In the genomic region with DNA sequence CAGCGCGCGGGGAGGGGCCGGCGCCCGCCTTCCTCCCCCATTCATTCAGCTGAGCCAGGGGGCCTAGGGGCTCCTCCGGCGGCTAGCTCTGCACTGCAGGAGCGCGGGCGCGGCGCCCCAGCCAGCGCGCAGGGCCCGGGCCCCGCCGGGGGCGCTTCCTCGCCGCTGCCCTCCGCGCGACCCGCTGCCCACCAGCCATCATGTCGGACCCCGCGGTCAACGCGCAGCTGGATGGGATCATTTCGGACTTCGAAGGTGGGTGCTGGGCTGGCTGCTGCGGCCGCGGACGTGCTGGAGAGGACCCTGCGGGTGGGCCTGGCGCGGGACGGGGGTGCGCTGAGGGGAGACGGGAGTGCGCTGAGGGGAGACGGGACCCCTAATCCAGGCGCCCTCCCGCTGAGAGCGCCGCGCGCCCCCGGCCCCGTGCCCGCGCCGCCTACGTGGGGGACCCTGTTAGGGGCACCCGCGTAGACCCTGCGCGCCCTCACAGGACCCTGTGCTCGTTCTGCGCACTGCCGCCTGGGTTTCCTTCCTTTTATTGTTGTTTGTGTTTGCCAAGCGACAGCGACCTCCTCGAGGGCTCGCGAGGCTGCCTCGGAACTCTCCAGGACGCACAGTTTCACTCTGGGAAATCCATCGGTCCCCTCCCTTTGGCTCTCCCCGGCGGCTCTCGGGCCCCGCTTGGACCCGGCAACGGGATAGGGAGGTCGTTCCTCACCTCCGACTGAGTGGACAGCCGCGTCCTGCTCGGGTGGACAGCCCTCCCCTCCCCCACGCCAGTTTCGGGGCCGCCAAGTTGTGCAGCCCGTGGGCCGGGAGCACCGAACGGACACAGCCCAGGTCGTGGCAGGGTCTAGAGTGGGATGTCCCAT, we compare ENCODE assay signal across 1 cellular context.
TF ChIP-seq lines count a peak whose summit lies in the region.

No MANE protein-coding gene starts in this region.

TF ChIP-seq in HEK293, 187 proteins besides CTCF, POLR2A, EP300 and RAD21 (continued from another document):
- TF ChIP-seq HOXD13 (CRISPR knock-in tag; IDR thresholded peaks at IDR 0.05; ENCODE audit: borderline replicate concordance) (no peak), ZNF416 (tag by site-specific recombination; IDR thresholded peaks at IDR 0.05) (no peak), ZNF140 (tag by site-specific recombination; IDR thresholded peaks at IDR 0.05) (no peak), SETDB1 (IDR thresholded peaks at IDR 0.05; ENCODE audit: insufficient read length, low read length) (no peak), ZNF621 (tag by site-specific recombination; IDR thresholded peaks at IDR 0.05) (no peak), ZSCAN23 (tag by site-specific recombination; IDR thresholded peaks at IDR 0.05) (no peak), ZNF830 (tag by site-specific recombination; IDR thresholded peaks at IDR 0.05; ENCODE audit: low read depth) (no peak), GLI2 (tag by site-specific recombination; IDR thresholded peaks at IDR 0.05; ENCODE audit: borderline replicate concordance, low read depth) (no peak), ZNF16 (tag by site-specific recombination; IDR thresholded peaks at IDR 0.05; ENCODE audit: low read depth) (no peak), ZNF654 (tag by site-specific recombination; IDR thresholded peaks at IDR 0.05; ENCODE audit: low read depth) (no peak), MYNN (tag by site-specific recombination; IDR thresholded peaks at IDR 0.05; ENCODE audit: borderline replicate concordance) (no peak), ZFP37 (tag by site-specific recombination; IDR thresholded peaks at IDR 0.05) (no peak), ZNF311 (tag by site-specific recombination; IDR thresholded peaks at IDR 0.05; ENCODE audit: borderline replicate concordance) (no peak), HOXA7 (CRISPR knock-in tag; IDR thresholded peaks at IDR 0.05; ENCODE audit: borderline replicate concordance) (no peak)
- TF ChIP-seq, protein P1, sequence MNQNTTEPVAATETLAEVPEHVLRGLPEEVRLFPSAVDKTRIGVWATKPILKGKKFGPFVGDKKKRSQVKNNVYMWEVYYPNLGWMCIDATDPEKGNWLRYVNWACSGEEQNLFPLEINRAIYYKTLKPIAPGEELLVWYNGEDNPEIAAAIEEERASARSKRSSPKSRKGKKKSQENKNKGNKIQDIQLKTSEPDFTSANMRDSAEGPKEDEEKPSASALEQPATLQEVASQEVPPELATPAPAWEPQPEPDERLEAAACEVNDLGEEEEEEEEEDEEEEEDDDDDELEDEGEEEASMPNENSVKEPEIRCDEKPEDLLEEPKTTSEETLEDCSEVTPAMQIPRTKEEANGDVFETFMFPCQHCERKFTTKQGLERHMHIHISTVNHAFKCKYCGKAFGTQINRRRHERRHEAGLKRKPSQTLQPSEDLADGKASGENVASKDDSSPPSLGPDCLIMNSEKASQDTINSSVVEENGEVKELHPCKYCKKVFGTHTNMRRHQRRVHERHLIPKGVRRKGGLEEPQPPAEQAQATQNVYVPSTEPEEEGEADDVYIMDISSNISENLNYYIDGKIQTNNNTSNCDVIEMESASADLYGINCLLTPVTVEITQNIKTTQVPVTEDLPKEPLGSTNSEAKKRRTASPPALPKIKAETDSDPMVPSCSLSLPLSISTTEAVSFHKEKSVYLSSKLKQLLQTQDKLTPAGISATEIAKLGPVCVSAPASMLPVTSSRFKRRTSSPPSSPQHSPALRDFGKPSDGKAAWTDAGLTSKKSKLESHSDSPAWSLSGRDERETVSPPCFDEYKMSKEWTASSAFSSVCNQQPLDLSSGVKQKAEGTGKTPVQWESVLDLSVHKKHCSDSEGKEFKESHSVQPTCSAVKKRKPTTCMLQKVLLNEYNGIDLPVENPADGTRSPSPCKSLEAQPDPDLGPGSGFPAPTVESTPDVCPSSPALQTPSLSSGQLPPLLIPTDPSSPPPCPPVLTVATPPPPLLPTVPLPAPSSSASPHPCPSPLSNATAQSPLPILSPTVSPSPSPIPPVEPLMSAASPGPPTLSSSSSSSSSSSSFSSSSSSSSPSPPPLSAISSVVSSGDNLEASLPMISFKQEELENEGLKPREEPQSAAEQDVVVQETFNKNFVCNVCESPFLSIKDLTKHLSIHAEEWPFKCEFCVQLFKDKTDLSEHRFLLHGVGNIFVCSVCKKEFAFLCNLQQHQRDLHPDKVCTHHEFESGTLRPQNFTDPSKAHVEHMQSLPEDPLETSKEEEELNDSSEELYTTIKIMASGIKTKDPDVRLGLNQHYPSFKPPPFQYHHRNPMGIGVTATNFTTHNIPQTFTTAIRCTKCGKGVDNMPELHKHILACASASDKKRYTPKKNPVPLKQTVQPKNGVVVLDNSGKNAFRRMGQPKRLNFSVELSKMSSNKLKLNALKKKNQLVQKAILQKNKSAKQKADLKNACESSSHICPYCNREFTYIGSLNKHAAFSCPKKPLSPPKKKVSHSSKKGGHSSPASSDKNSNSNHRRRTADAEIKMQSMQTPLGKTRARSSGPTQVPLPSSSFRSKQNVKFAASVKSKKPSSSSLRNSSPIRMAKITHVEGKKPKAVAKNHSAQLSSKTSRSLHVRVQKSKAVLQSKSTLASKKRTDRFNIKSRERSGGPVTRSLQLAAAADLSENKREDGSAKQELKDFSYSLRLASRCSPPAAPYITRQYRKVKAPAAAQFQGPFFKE (tag by site-specific recombination; IDR thresholded peaks at IDR 0.05; ENCODE audit: borderline replicate concordance), result no peak
- TF ChIP-seq, protein P2, sequence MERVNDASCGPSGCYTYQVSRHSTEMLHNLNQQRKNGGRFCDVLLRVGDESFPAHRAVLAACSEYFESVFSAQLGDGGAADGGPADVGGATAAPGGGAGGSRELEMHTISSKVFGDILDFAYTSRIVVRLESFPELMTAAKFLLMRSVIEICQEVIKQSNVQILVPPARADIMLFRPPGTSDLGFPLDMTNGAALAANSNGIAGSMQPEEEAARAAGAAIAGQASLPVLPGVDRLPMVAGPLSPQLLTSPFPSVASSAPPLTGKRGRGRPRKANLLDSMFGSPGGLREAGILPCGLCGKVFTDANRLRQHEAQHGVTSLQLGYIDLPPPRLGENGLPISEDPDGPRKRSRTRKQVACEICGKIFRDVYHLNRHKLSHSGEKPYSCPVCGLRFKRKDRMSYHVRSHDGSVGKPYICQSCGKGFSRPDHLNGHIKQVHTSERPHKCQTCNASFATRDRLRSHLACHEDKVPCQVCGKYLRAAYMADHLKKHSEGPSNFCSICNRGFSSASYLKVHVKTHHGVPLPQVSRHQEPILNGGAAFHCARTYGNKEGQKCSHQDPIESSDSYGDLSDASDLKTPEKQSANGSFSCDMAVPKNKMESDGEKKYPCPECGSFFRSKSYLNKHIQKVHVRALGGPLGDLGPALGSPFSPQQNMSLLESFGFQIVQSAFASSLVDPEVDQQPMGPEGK (tag by site-specific recombination; IDR thresholded peaks at IDR 0.05), result peak; percentile 54
- TF ChIP-seq, protein P3, sequence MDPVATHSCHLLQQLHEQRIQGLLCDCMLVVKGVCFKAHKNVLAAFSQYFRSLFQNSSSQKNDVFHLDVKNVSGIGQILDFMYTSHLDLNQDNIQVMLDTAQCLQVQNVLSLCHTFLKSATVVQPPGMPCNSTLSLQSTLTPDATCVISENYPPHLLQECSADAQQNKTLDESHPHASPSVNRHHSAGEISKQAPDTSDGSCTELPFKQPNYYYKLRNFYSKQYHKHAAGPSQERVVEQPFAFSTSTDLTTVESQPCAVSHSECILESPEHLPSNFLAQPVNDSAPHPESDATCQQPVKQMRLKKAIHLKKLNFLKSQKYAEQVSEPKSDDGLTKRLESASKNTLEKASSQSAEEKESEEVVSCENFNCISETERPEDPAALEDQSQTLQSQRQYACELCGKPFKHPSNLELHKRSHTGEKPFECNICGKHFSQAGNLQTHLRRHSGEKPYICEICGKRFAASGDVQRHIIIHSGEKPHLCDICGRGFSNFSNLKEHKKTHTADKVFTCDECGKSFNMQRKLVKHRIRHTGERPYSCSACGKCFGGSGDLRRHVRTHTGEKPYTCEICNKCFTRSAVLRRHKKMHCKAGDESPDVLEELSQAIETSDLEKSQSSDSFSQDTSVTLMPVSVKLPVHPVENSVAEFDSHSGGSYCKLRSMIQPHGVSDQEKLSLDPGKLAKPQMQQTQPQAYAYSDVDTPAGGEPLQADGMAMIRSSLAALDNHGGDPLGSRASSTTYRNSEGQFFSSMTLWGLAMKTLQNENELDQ (tag by site-specific recombination; IDR thresholded peaks at IDR 0.05; ENCODE audit: low read depth), result no peak
- TF ChIP-seq, protein P4, sequence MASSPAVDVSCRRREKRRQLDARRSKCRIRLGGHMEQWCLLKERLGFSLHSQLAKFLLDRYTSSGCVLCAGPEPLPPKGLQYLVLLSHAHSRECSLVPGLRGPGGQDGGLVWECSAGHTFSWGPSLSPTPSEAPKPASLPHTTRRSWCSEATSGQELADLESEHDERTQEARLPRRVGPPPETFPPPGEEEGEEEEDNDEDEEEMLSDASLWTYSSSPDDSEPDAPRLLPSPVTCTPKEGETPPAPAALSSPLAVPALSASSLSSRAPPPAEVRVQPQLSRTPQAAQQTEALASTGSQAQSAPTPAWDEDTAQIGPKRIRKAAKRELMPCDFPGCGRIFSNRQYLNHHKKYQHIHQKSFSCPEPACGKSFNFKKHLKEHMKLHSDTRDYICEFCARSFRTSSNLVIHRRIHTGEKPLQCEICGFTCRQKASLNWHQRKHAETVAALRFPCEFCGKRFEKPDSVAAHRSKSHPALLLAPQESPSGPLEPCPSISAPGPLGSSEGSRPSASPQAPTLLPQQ (tag by site-specific recombination; IDR thresholded peaks at IDR 0.05), result no peak
TF ChIP-seq in HEK293: peak in this region for 21.
